In genomic region chr13:50512602-50513527, GRCh38 we compare ENCODE assay signal across 8 cellular contexts.
DNase-seq lines count a peak whose midpoint lies in the region; ATAC-seq lines count a peak whose summit lies in the region.

No MANE protein-coding gene starts in this region.

- H3K27ac ChIP-seq in ACC112 (ENCODE audit: low read depth, low read length) (no peak overlapping the region), angular gyrus (ENCODE audit: low read depth, low read length) (peak overlapping the region; percentile 71)

- H3K36me3 ChIP-seq in ACC112 (ENCODE audit: insufficient read depth, low read length): no peaks in the 10 kb centered on the region

- ATAC-seq in GM18511 (IDR thresholded peaks at IDR 0.05; ENCODE audit: unreplicated experiment) (peak; percentile 93), HG03025 (IDR thresholded peaks at IDR 0.05; ENCODE audit: low FRiP score, unreplicated experiment) (peak; percentile 85)

- H2AFZ ChIP-seq in ACC112 (ENCODE audit: low read length, unreplicated experiment): peak overlapping the region; percentile 49

- H3K4me1 ChIP-seq in ACC112 (ENCODE audit: control insufficient read depth, insufficient read depth, low read length, unreplicated experiment): peaks cover 4% of the 10 kb centered on the region

- peak overlapping the region; percentile 66 for H3K4me3 ChIP-seq in ACC112 (ENCODE audit: low read depth, low read length)

- peak; percentile 71 for DNase-seq in RPMI7951 (ENCODE audit: low read depth)
- DNase-seq in islet precursor cell: peak; percentile 69
- peak; percentile 14 for DNase-seq in stimulated activated CD4-positive, alpha-beta T cell treated with anti-CD3 and anti-CD28 coated beads, Interleukin-1b, Interleukin-23, amount 100 ng/mL, for 48 hours
- no peak for DNase-seq in NCI-H187 (lab: John Stamatoyannopoulos, UW)

- H3K79me2 ChIP-seq in ACC112 (ENCODE audit: control insufficient read depth, insufficient read depth, low read length, unreplicated experiment): no peaks in the 10 kb centered on the region

- no peaks in the 10 kb centered on the region for H3K27me3 ChIP-seq in ACC112 (ENCODE audit: insufficient read depth, low read length)

Comparison
In these comparisons a context has a peak if more than half of its experiments do, and no peak if none do; other contexts are left out.
1. DNase-seq: peak in RPMI7951 (single experiment), islet precursor cell (single experiment) and stimulated activated CD4-positive, alpha-beta T cell treated with anti-CD3 and anti-CD28 coated beads, Interleukin-1b, Interleukin-23, amount 100 ng/mL, for 48 hours (single experiment); none in NCI-H187 (0 of 2).